ENCODE assay signal across 1 cellular context in the genomic region with DNA sequence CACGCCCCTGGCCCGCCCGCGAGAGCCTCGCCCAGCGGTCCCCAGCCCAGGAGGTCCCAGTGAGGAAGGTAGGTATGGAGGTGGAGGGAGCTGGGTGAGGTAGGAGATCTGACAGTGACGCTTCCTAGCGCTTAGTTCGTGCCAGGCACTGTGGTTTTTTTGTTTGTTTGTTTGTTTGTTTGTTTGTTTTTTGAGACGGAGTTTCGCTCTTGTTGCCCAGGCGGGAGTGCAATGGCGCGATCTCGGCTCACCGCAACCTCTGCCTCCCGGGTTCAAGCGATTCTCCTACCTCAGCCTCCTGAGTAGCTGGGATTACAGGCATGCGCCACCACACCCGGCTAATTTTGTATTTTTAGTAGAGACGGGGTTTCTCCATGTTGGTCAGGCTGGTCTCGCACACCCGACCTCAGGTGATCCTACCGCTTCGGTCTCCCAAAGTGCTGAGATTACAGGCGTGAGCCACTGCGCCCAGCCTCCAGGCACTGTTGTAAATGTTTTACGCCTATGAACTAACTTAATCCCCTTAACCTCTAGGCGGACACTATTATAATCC.
TF ChIP-seq lines count a peak whose summit lies in the region.

No MANE protein-coding gene starts in this region.

TF ChIP-seq in K562, 482 proteins besides CTCF, POLR2A, EP300 and RAD21:
- TF ChIP-seq, protein P1, sequence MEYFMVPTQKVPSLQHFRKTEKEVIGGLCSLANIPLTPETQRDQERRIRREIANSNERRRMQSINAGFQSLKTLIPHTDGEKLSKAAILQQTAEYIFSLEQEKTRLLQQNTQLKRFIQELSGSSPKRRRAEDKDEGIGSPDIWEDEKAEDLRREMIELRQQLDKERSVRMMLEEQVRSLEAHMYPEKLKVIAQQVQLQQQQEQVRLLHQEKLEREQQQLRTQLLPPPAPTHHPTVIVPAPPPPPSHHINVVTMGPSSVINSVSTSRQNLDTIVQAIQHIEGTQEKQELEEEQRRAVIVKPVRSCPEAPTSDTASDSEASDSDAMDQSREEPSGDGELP (CRISPR knock-in tag; IDR thresholded peaks at IDR 0.05; ENCODE audit: borderline replicate concordance): 0 out of 2 replicates have a peak, but pooled peaks have one; percentile 4
TF ChIP-seq in K562: peak in this region for 1; not testable (repeated sequence) for 481.
